In the genomic region with DNA sequence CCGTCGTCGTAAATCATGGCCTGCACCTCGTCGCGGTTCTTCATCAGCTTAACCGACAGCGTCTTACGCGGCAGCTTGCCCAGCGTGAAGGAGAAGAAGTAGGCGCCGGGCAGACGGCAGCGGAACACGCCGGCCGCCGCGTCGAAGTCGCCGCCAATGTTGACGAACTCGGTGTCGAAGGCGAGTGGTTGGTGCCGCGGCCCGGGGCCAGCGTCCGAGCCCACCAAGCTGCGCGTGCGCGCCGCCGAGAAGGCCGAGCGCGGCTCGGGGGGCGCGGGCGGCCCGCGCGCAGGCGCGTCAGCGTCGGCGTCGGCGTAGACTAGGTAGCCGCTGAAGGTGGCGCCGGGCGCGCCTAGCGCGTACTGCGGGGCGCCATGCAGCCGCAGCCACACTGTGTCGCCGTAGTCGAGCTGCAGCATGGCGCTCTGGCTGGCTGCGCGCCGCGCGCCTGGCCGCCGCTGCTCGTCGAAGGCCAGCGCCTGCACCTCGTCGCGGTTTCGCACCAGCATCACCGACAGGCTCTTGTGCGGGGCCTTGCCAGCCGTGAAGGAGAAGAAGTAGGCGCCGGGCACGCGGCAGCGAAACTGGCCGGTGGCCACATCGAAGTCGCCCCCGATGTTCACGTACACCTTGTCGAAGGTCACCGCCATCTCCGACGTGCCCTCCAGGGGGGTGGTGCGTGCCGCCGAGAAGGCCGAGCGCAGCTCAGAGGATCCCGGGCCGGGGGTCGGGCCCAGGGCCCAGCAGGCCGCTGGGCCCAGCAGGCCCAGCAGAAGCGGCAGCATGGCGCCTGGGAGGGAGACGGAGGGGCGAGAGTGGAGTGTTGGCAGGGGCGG, we compare ENCODE assay signal across 11 cellular contexts. TPM values are rescaled to one million over a fixed set of nuclear protein-coding genes. Genes with fewer than 3 reads are reported as not detected.
DNase-seq lines count a peak whose midpoint lies in the region; ATAC-seq and TF ChIP-seq lines count a peak whose summit lies in the region.
"Had no signal": no experiment of that assay in that cellular context is flagged by ENCODE, and none has a peak within 500 bp of the region (broad histone marks: within the 10 kb centered on the region; RNA-seq: fewer than 3 reads in every experiment).

No MANE protein-coding gene starts in this region.

- TF ChIP-seq CTCF in fibroblast of pulmonary artery (IDR thresholded peaks at IDR 0.05; ENCODE audit: low read length, missing control alignments) (no peak), omental fat pad (IDR thresholded peaks at IDR 0.05) (no peak), upper lobe of right lung (IDR thresholded peaks at IDR 0.05) (no peak)

- no peaks in the 10 kb centered on the region for H3K9me3 ChIP-seq in upper lobe of right lung
- H3K9me3 ChIP-seq: Caco-2, SJCRH30 had no signal

- intact Hi-C loops in upper lobe of right lung (cut with DNase I) = no loop called here

- no peak overlapping the region for H2AK5ac ChIP-seq in mesendoderm (ENCODE audit: low read length)

- no peak overlapping the region for H4K5ac ChIP-seq in mesendoderm (ENCODE audit: low read length)

- H3K27me3 ChIP-seq in upper lobe of right lung (peaks cover 34% of the 10 kb centered on the region), mesendoderm (ENCODE audit: insufficient read depth, low read length, poor library complexity) (peaks cover 16% of the 10 kb centered on the region)

- no peak overlapping the region for H3K4me2 ChIP-seq in mesendoderm (ENCODE audit: low read length)

- H3K36me3 ChIP-seq in upper lobe of right lung (no peaks in the 10 kb centered on the region), mesendoderm (ENCODE audit: control insufficient read depth, insufficient read depth, low read length) (no peaks in the 10 kb centered on the region)
- H3K36me3 ChIP-seq: SJCRH30 had no signal

- no peak overlapping the region for H3K9ac ChIP-seq in mesendoderm (ENCODE audit: low read length)

- no peak overlapping the region for H2BK120ac ChIP-seq in mesendoderm (ENCODE audit: low read depth, low read length)

- DNase-seq in astrocyte of the hippocampus (ENCODE audit: low read depth, low spot score) = peak; percentile 46
- no peak for DNase-seq in fibroblast of pulmonary artery (ENCODE audit: low read depth)
- no peak for DNase-seq in omental fat pad (ENCODE audit: low spot score)
- DNase-seq in upper lobe of right lung = no peak
- DNase-seq in SW 1271 (lab: John Stamatoyannopoulos, UW) = no peak
- DNase-seq in mesendoderm = no peak
- no peak for DNase-seq in hypothalamus (lab: John Stamatoyannopoulos, UW)
- DNase-seq: Caco-2; NCI-H2081; NK-92 treated with Interleukin-12 subunit alpha and Interleukin-12 subunit beta, amount 100 ng/mL, for 24 hours; SJCRH30 had no signal

- H2BK15ac ChIP-seq in mesendoderm (replicated peaks; ENCODE audit: low read depth) = no peak overlapping the region

- H3K18ac ChIP-seq in mesendoderm (ENCODE audit: low read length) = no peak overlapping the region

- H3K27ac ChIP-seq in upper lobe of right lung = no peak overlapping the region
- H3K27ac ChIP-seq in mesendoderm (ENCODE audit: low read depth, low read length) = no peak overlapping the region
- H3K27ac ChIP-seq: SJCRH30 had no signal

- H3K4me1 ChIP-seq in upper lobe of right lung = peaks cover 13% of the 10 kb centered on the region
- peaks cover 2% of the 10 kb centered on the region for H3K4me1 ChIP-seq in mesendoderm (ENCODE audit: control insufficient read depth, low read depth, low read length)

- WGBS in mesendoderm (ENCODE audit: extremely low coverage, insufficient coverage, low lambda C conversion rate) = no CpG with 5 or more reads among the region's 114 CpGs

- H3K4me3 ChIP-seq in fibroblast of pulmonary artery (replicated peaks; ENCODE audit: low read depth, low read length) (peak overlapping the region; percentile 11), upper lobe of right lung (peak overlapping the region; percentile 8), mesendoderm (ENCODE audit: low read length) (no peak overlapping the region)
- H3K4me3 ChIP-seq: SJCRH30 had no signal

- H3K79me2 ChIP-seq in mesendoderm (ENCODE audit: control insufficient read depth, insufficient read depth, low read length) = no peaks in the 10 kb centered on the region

- H4K8ac ChIP-seq in mesendoderm (ENCODE audit: low read depth, low read length) = no peak overlapping the region

- no peak overlapping the region for H3K56ac ChIP-seq in mesendoderm (ENCODE audit: low read length)

- no peaks in the 10 kb centered on the region for H3K79me1 ChIP-seq in mesendoderm (ENCODE audit: low read length)

- H2BK5ac ChIP-seq in mesendoderm (ENCODE audit: low read length) = no peak overlapping the region

- no peak overlapping the region for H3K4ac ChIP-seq in mesendoderm (ENCODE audit: low read depth, low read length)

- ATAC-seq in omental fat pad (ENCODE audit: low FRiP score) (peak; percentile 46), upper lobe of right lung (no peak)

- H3K23ac ChIP-seq in mesendoderm (ENCODE audit: low read length) = no peak overlapping the region

RNA-seq across cellular contexts. Expression of a gene that starts 3.8 kb away (rescaled TPM):
- total RNA-seq in omental fat pad (under 1 TPM in 1 of 4 donors, not detected in 3; 0.48 TPM), upper lobe of right lung (not detected)
- polyA plus RNA-seq in mesendoderm (2013, experiment 1 of 2) = 0.07 TPM
- 0.03 TPM for polyA plus RNA-seq in mesendoderm (2013, experiment 2 of 2)
- total RNA-seq: Caco-2 had no signal

RNA-seq across cellular contexts. Expression of a gene that starts 4.0 kb away (rescaled TPM):
- total RNA-seq in omental fat pad (1 to 10 TPM in 3 of 4 donors, under 1 TPM in 1; 0.88 to 3.6 (median 2.1) TPM), upper lobe of right lung (0.55 TPM)
- 0.53 TPM for polyA plus RNA-seq in mesendoderm (2013, experiment 1 of 2)
- 0.52 TPM for polyA plus RNA-seq in mesendoderm (2013, experiment 2 of 2)
- total RNA-seq: SJCRH30 had no signal

RNA-seq across cellular contexts. Expression of a gene that starts 11.4 kb away (rescaled TPM):
- 10 to 100 TPM; 46.4 to 51.9 (median 48.6) TPM for total RNA-seq in omental fat pad
- 76.2 TPM for total RNA-seq in upper lobe of right lung
- 123 TPM for polyA plus RNA-seq in mesendoderm (2013, experiment 1 of 2)
- polyA plus RNA-seq in mesendoderm (2013, experiment 2 of 2) = 123 TPM

RNA-seq across cellular contexts. Expression of a gene that starts 11.5 kb away (rescaled TPM):
- total RNA-seq in omental fat pad (10 to 100 TPM; 12.4 to 18.7 (median 16.7) TPM), upper lobe of right lung (16.6 TPM)
- polyA plus RNA-seq in mesendoderm (2013, experiment 1 of 2) = 8.1 TPM
- polyA plus RNA-seq in mesendoderm (2013, experiment 2 of 2) = 8.4 TPM

RNA-seq across cellular contexts. Expression of a gene that starts 24.8 kb away (rescaled TPM):
- 100 to 1,000 TPM in 3 of 4 donors, 10 to 100 TPM in 1; 99.2 to 173 (median 112) TPM for total RNA-seq in omental fat pad
- 75.6 TPM for total RNA-seq in upper lobe of right lung
- 57.4 TPM for polyA plus RNA-seq in mesendoderm (2013, experiment 1 of 2)
- 59.5 TPM for polyA plus RNA-seq in mesendoderm (2013, experiment 2 of 2)
